In the genomic region with DNA sequence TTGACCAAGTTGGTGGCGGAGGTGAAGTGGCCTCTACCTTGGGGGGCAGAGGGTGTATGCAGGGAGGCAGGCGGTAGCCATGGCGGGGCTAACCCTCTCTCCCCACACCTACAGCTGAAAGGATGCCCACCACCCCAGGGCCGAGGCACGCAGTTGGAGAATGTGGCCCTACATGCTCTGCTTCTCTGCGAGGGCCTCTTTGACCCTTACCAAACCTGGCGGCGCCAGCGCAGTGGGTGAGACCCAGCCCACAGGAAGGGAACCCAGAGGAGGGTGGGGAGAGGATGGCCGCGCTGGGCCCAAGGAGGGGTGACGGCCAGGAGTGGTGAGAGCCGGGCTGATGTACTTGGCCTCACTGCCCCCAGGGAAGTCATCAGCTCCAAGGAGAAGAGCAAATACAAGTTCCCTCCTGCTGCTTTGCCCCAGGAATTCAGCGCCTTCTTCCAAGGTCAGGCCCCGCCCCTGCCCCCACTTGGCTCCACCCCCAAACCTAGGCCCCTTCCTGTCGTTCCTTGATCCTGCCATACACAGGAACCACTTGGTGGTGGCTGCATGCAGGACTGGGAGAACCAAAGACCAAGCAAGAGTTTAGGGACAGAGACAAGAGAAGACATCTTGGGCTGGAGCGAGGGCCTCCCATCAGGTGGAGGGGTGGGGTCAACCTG, we compare ENCODE assay signal across 13 cellular contexts. TPM values are rescaled to one million over a fixed set of nuclear protein-coding genes. Genes with fewer than 3 reads are reported as not detected.
DNase-seq lines count a peak whose midpoint lies in the region; ATAC-seq and TF ChIP-seq lines count a peak whose summit lies in the region.
"Had no signal": no experiment of that assay in that cellular context is flagged by ENCODE, and none has a peak within 500 bp of the region (broad histone marks: within the 10 kb centered on the region; RNA-seq: fewer than 3 reads in every experiment).

No MANE protein-coding gene starts in this region.

- no peak overlapping the region for H3K4me2 ChIP-seq in GM23338

- H3K27me3 Mint-ChIP-seq in CD4-positive, CD25-positive, alpha-beta regulatory T cell = no peaks in the 10 kb centered on the region
- H3K27me3 Mint-ChIP-seq in GM23338 (ENCODE audit: insufficient read depth, low read depth, poor library complexity) = peaks cover 8% of the 10 kb centered on the region
- no peaks in the 10 kb centered on the region for H3K27me3 Mint-ChIP-seq in activated T-helper 1 cell treated with anti-CD3 and anti-CD28 coated beads, Interleukin-12 subunit alpha, Interleukin-12 subunit beta, Interleukin-2, Interleukin-4 antibody, amounts not matched to agents 30 ng/mL and 10 ng/mL and 1 ng/mL, durations not matched to agents 14 hours and 24 hours and 36 hours (ENCODE audit: insufficient read depth)
- H3K27me3 Mint-ChIP-seq in naive thymus-derived CD4-positive, alpha-beta T cell = no peaks in the 10 kb centered on the region

- no peak overlapping the region for H2AFZ ChIP-seq in GM23338

- no peak for DNase-seq in CD4-positive, CD25-positive, alpha-beta regulatory T cell
- DNase-seq in GM23338 (ENCODE audit: low spot score) (peak; percentile 53), HK-2 (ENCODE audit: unreplicated experiment) (no peak), NCI-H524 treated with DMSO at 0.1 percent for 48 hours (lab: John Stamatoyannopoulos, UW) (no peak)
- no peak for DNase-seq in activated T-helper 1 cell treated with anti-CD3 and anti-CD28 coated beads, Interleukin-12 subunit alpha, Interleukin-12 subunit beta, Interleukin-2, Interleukin-4 antibody, amounts not matched to agents 30 ng/mL and 10 ng/mL and 1 ng/mL, durations not matched to agents 14 hours and 24 hours and 36 hours (ENCODE audit: low spot score)
- no peak for DNase-seq in naive thymus-derived CD4-positive, alpha-beta T cell
- no peak for DNase-seq in activated effector memory CD4-positive, alpha-beta T cell treated with anti-CD3 and anti-CD28 coated beads, Interleukin-2, amount 50 U/mL, for 16 hours
- DNase-seq: EL, kidney glomerular epithelial cell, MG63, NCI-H2029, NCI-H748 treated with DMSO at 0.1 percent for 48 hours had no signal

- H3K9me2 ChIP-seq in GM23338 (ENCODE audit: insufficient read depth) = 0 out of 2 replicates have a peak, but pooled peaks cover 4% of the 10 kb centered on the region

- POLR2A ChIA-PET in naive thymus-derived CD4-positive, alpha-beta T cell (lab: Charles Lee) = interaction anchor here (5.3 kb wide), 1 partner anchor 12 kb away, joined by 37 read pairs; the partner anchor contains the start of genes CCDC12 and NBEAL2

- no peaks in the 10 kb centered on the region for H4K20me1 ChIP-seq in GM23338 (replicated peaks; ENCODE audit: insufficient read depth)

- H3K4me3 ChIP-seq in CD4-positive, CD25-positive, alpha-beta regulatory T cell (ENCODE audit: low read depth, low read length) = no peak overlapping the region
- H3K4me3 ChIP-seq in GM23338 = no peak overlapping the region
- H3K4me3 ChIP-seq in naive thymus-derived CD4-positive, alpha-beta T cell (ENCODE audit: low read length) = no peak overlapping the region
- H3K4me3 ChIP-seq: MG63 had no signal

- 0 out of 2 replicates have a peak, but pooled peaks cover 4% of the 10 kb centered on the region for H3F3A ChIP-seq in GM23338 (replicated peaks; ENCODE audit: low read depth)

- peak overlapping the region; percentile 66 to 92 (median 90) for H3K27ac Mint-ChIP-seq in CD4-positive, CD25-positive, alpha-beta regulatory T cell
- H3K27ac Mint-ChIP-seq in GM23338 = no peak overlapping the region
- H3K27ac Mint-ChIP-seq in activated T-helper 1 cell treated with anti-CD3 and anti-CD28 coated beads, Interleukin-12 subunit alpha, Interleukin-12 subunit beta, Interleukin-2, Interleukin-4 antibody, amounts not matched to agents 30 ng/mL and 10 ng/mL and 1 ng/mL, durations not matched to agents 14 hours and 24 hours and 36 hours = peak overlapping the region; percentile 94
- H3K27ac Mint-ChIP-seq in naive thymus-derived CD4-positive, alpha-beta T cell = peak overlapping the region; percentile 28 to 92 (median 85)

- no peaks in the 10 kb centered on the region for H3K9me3 ChIP-seq in CD4-positive, CD25-positive, alpha-beta regulatory T cell (ENCODE audit: control insufficient read depth in 2 of 2, low read length in 2 of 2)
- no peaks in the 10 kb centered on the region for H3K9me3 ChIP-seq in naive thymus-derived CD4-positive, alpha-beta T cell (ENCODE audit: control insufficient read depth in 2 of 3, low read length in 3 of 3)
- H3K9me3 ChIP-seq: MG63 had no signal

- no peak for ATAC-seq in CD4-positive, CD25-positive, alpha-beta regulatory T cell (ENCODE audit: low read depth in 2 of 2)
- peak; percentile 5; the same call in 1 of the 3 replicates for ATAC-seq in GM23338
- ATAC-seq in naive thymus-derived CD4-positive, alpha-beta T cell = no peak

- CTCF ChIA-PET in naive thymus-derived CD4-positive, alpha-beta T cell (lab: Charles Lee) = no interaction called here

- no peaks in the 10 kb centered on the region for H3K27me3 ChIP-seq in CD4-positive, CD25-positive, alpha-beta regulatory T cell (ENCODE audit: control insufficient read depth, insufficient read depth, low read length)
- no peaks in the 10 kb centered on the region for H3K27me3 ChIP-seq in GM23338 (ENCODE audit: insufficient read depth)
- no peaks in the 10 kb centered on the region for H3K27me3 ChIP-seq in naive thymus-derived CD4-positive, alpha-beta T cell (ENCODE audit: control insufficient read depth in 2 of 2, insufficient read depth in 2 of 2, low read length in 2 of 2)
- H3K27me3 ChIP-seq: MG63 had no signal

- H3K79me2 ChIP-seq in GM23338 (replicated peaks; ENCODE audit: insufficient read depth) = no peaks in the 10 kb centered on the region

- peak overlapping the region; percentile 2 to 91 (median 54) for H3K4me3 Mint-ChIP-seq in CD4-positive, CD25-positive, alpha-beta regulatory T cell
- no peak overlapping the region for H3K4me3 Mint-ChIP-seq in GM23338
- peak overlapping the region; percentile 83 for H3K4me3 Mint-ChIP-seq in activated T-helper 1 cell treated with anti-CD3 and anti-CD28 coated beads, Interleukin-12 subunit alpha, Interleukin-12 subunit beta, Interleukin-2, Interleukin-4 antibody, amounts not matched to agents 30 ng/mL and 10 ng/mL and 1 ng/mL, durations not matched to agents 14 hours and 24 hours and 36 hours
- peak overlapping the region in 6 of 10 donors; percentile 29 to 91 (median 64) for H3K4me3 Mint-ChIP-seq in naive thymus-derived CD4-positive, alpha-beta T cell

- H3K27ac ChIP-seq in CD4-positive, CD25-positive, alpha-beta regulatory T cell (ENCODE audit: insufficient read depth, low read length, poor library complexity, severe bottlenecking) = peak overlapping the region; percentile 38
- no peak overlapping the region for H3K27ac ChIP-seq in GM23338 (ENCODE audit: low read depth)
- H3K27ac ChIP-seq in naive thymus-derived CD4-positive, alpha-beta T cell (ENCODE audit: low read depth, low read length) = no peak overlapping the region
- H3K27ac ChIP-seq: C4-2B had no signal

- H3K36me3 Mint-ChIP-seq in CD4-positive, CD25-positive, alpha-beta regulatory T cell = peaks cover 11% of the 10 kb centered on the region
- H3K36me3 Mint-ChIP-seq in GM23338 (ENCODE audit: low read depth) = peaks cover 6% of the 10 kb centered on the region; the same call in 1 of the 3 replicates
- peaks cover 30% of the 10 kb centered on the region for H3K36me3 Mint-ChIP-seq in activated T-helper 1 cell treated with anti-CD3 and anti-CD28 coated beads, Interleukin-12 subunit alpha, Interleukin-12 subunit beta, Interleukin-2, Interleukin-4 antibody, amounts not matched to agents 30 ng/mL and 10 ng/mL and 1 ng/mL, durations not matched to agents 14 hours and 24 hours and 36 hours (ENCODE audit: low read depth)
- peaks cover 0 to 28% (median 0%) of the 10 kb centered on the region in 5 donors for H3K36me3 Mint-ChIP-seq in naive thymus-derived CD4-positive, alpha-beta T cell

- peaks cover 0 to 77% (median 45%) of the 10 kb centered on the region in 4 donors for H3K4me1 Mint-ChIP-seq in CD4-positive, CD25-positive, alpha-beta regulatory T cell
- H3K4me1 Mint-ChIP-seq in GM23338 = peaks cover 36% of the 10 kb centered on the region
- peaks cover 70% of the 10 kb centered on the region for H3K4me1 Mint-ChIP-seq in activated T-helper 1 cell treated with anti-CD3 and anti-CD28 coated beads, Interleukin-12 subunit alpha, Interleukin-12 subunit beta, Interleukin-2, Interleukin-4 antibody, amounts not matched to agents 30 ng/mL and 10 ng/mL and 1 ng/mL, durations not matched to agents 14 hours and 24 hours and 36 hours (ENCODE audit: low read depth)
- H3K4me1 Mint-ChIP-seq in naive thymus-derived CD4-positive, alpha-beta T cell = peaks cover 43 to 70% (median 63%) of the 10 kb centered on the region in 7 donors

- no peaks in the 10 kb centered on the region for H3K9me3 Mint-ChIP-seq in CD4-positive, CD25-positive, alpha-beta regulatory T cell
- H3K9me3 Mint-ChIP-seq in GM23338 = no peaks in the 10 kb centered on the region; the same call in 2 of the 3 replicates
- H3K9me3 Mint-ChIP-seq in activated T-helper 1 cell treated with anti-CD3 and anti-CD28 coated beads, Interleukin-12 subunit alpha, Interleukin-12 subunit beta, Interleukin-2, Interleukin-4 antibody, amounts not matched to agents 30 ng/mL and 10 ng/mL and 1 ng/mL, durations not matched to agents 14 hours and 24 hours and 36 hours = no peaks in the 10 kb centered on the region
- no peaks in the 10 kb centered on the region for H3K9me3 Mint-ChIP-seq in naive thymus-derived CD4-positive, alpha-beta T cell

- intact Hi-C loops in activated T-helper 1 cell treated with anti-CD3 and anti-CD28 coated beads, Interleukin-12 subunit alpha, Interleukin-12 subunit beta, Interleukin-2, Interleukin-4 antibody, amounts not matched to agents 30 ng/mL and 10 ng/mL and 1 ng/mL, durations not matched to agents 14 hours and 24 hours and 36 hours (cut with micrococcal nuclease) = no loop called here
- intact Hi-C loops in naive thymus-derived CD4-positive, alpha-beta T cell (cut with micrococcal nuclease) = no loop called here

- TF ChIP-seq CTCF in GM23338 (conservative IDR thresholded peaks at IDR 0.05; ENCODE audit: low read depth in 2 of 2) = no peak

- H3K4me1 ChIP-seq in CD4-positive, CD25-positive, alpha-beta regulatory T cell (ENCODE audit: control insufficient read depth, insufficient read depth, low read length, poor library complexity, severe bottlenecking) = peaks cover 58% of the 10 kb centered on the region
- H3K4me1 ChIP-seq in GM23338 (ENCODE audit: insufficient read depth) = peaks cover 12% of the 10 kb centered on the region
- H3K4me1 ChIP-seq in naive thymus-derived CD4-positive, alpha-beta T cell (ENCODE audit: control insufficient read depth in 2 of 2, insufficient read depth in 2 of 2, low read length in 2 of 2) = peaks cover 46 to 49% of the 10 kb centered on the region in 2 donors

- H3K36me3 ChIP-seq in CD4-positive, CD25-positive, alpha-beta regulatory T cell (ENCODE audit: control insufficient read depth, insufficient read depth, low read length) = peaks cover 42% of the 10 kb centered on the region
- no peaks in the 10 kb centered on the region for H3K36me3 ChIP-seq in GM23338 (ENCODE audit: insufficient read depth)
- H3K36me3 ChIP-seq in naive thymus-derived CD4-positive, alpha-beta T cell (ENCODE audit: control insufficient read depth in 2 of 3, insufficient read depth in 3 of 3, low read length in 3 of 3) = peaks cover 0 to 4% (median 0%) of the 10 kb centered on the region in 3 experiments
- H3K36me3 ChIP-seq: MG63 had no signal

RNA-seq across cellular contexts. Expression of gene NBEAL2, which starts 9.8 kb away (rescaled TPM):
- total RNA-seq in CD4-positive, CD25-positive, alpha-beta regulatory T cell = 429 TPM
- 10 to 100 TPM in 2 of 4 donors, 1 to 10 TPM in 2; 4.7 to 13.5 (median 8.6) TPM for polyA plus RNA-seq in CD4-positive, CD25-positive, alpha-beta regulatory T cell
- total RNA-seq in GM23338 (2014; rRNA removed; shearing (Covaris generic)) = 66.1 and 79.9 TPM in 2 replicates
- 13.5 and 14.0 TPM in 2 replicates for polyA plus RNA-seq in GM23338 (2016; fragmentation: Nextera tagmentation; extraction: Ambion mirVana)
- 118 and 119 TPM in 2 replicates for total RNA-seq in activated T-helper 1 cell treated with anti-CD3 and anti-CD28 coated beads, Interleukin-12 subunit alpha, Interleukin-12 subunit beta, Interleukin-2, Interleukin-4 antibody, amounts not matched to agents 30 ng/mL and 10 ng/mL and 1 ng/mL, durations not matched to agents 14 hours and 24 hours and 36 hours
- 100 to 1,000 TPM in 2 of 5 experiments, 10 to 100 TPM in 3; 48.8 to 289 (median 94.0) TPM for total RNA-seq in naive thymus-derived CD4-positive, alpha-beta T cell
- 1 to 10 TPM; 1.7 to 4.9 TPM for polyA plus RNA-seq in naive thymus-derived CD4-positive, alpha-beta T cell

RNA-seq across cellular contexts. Expression of gene CCDC12, which starts 12.7 kb away (rescaled TPM):
- total RNA-seq in CD4-positive, CD25-positive, alpha-beta regulatory T cell = 71.8 TPM
- 100 to 1,000 TPM in 3 of 4 donors, 10 to 100 TPM in 1; 90.4 to 116 (median 106) TPM for polyA plus RNA-seq in CD4-positive, CD25-positive, alpha-beta regulatory T cell
- total RNA-seq in GM23338 (2014; rRNA removed; shearing (Covaris generic)) = 35.1 and 42.9 TPM in 2 replicates
- 133 and 136 TPM in 2 replicates for polyA plus RNA-seq in GM23338 (2016; fragmentation: Nextera tagmentation; extraction: Ambion mirVana)
- 68.7 and 69.1 TPM in 2 replicates for total RNA-seq in activated T-helper 1 cell treated with anti-CD3 and anti-CD28 coated beads, Interleukin-12 subunit alpha, Interleukin-12 subunit beta, Interleukin-2, Interleukin-4 antibody, amounts not matched to agents 30 ng/mL and 10 ng/mL and 1 ng/mL, durations not matched to agents 14 hours and 24 hours and 36 hours
- total RNA-seq in naive thymus-derived CD4-positive, alpha-beta T cell = 10 to 100 TPM; 51.6 to 61.5 (median 56.9) TPM
- 100 to 1,000 TPM in 1 of 2 donors, 10 to 100 TPM in 1; 88.2 to 115 TPM for polyA plus RNA-seq in naive thymus-derived CD4-positive, alpha-beta T cell
